ENCODE assay signal across 7 cellular contexts in the genomic region with DNA sequence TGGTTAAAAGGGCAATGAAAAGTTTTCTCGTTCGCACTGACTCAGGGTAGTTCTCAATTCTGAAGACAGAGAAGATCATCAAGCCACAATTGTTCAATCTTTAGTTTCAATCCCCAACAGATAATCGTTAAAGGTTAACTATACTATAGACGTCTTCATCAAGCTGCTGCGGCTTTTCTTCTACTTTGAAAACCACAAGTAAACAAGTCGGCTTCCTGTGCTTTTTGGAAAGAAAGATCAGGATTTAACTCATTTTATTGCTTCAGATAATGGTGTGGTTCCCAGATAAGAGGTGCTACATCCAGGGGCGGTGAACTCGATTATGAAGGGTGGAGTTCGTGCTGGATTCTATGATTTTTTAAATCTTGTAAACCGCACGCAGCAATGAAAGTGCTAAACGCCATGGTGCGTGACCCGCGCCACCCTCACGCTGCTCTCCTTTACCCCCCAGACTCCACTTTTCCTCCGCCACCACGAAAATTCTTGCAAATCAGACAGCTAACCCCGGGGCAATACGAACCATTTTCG.
DNase-seq lines count a peak whose midpoint lies in the region; ATAC-seq and TF ChIP-seq lines count a peak whose summit lies in the region.

No MANE protein-coding gene starts in this region.

- H3K27me3 ChIP-seq in HL-60 (ENCODE audit: insufficient read depth, poor library complexity, severe bottlenecking) (no peaks in the 10 kb centered on the region), WERI-Rb-1 (ENCODE audit: insufficient read depth, low read depth, severe bottlenecking) (no peaks in the 10 kb centered on the region)

- peaks cover 15% of the 10 kb centered on the region for H3K36me3 ChIP-seq in WERI-Rb-1

- H3K9me3 Mint-ChIP-seq in stimulated activated memory B cell treated with anti-CD40 and anti-IgM and Interleukin-4, amounts not matched to agents 10 μg/mL and 1 μg/mL and 100 μg/mL, for 72 hours, result no peaks in the 10 kb centered on the region

- H3K4me3 Mint-ChIP-seq in stimulated activated memory B cell treated with anti-CD40 and anti-IgM and Interleukin-4, amounts not matched to agents 10 μg/mL and 1 μg/mL and 100 μg/mL, for 72 hours, result peak overlapping the region; percentile 65

- TF ChIP-seq CTCF in GM10248 (IDR thresholded peaks at IDR 0.05; ENCODE audit: control extremely low read depth, extremely low read depth, low read depth, missing control alignments), result no peak
- no peak for TF ChIP-seq CTCF in HL-60 (IDR thresholded peaks at IDR 0.05; ENCODE audit: insufficient read depth, low read length)
- no peak for TF ChIP-seq CTCF in WERI-Rb-1 (IDR thresholded peaks at IDR 0.05; ENCODE audit: low read depth, low read length)

- peaks cover 62% of the 10 kb centered on the region for H3K27me3 Mint-ChIP-seq in stimulated activated memory B cell treated with anti-CD40 and anti-IgM and Interleukin-4, amounts not matched to agents 10 μg/mL and 1 μg/mL and 100 μg/mL, for 72 hours

- no peaks in the 10 kb centered on the region for H3K36me3 Mint-ChIP-seq in stimulated activated memory B cell treated with anti-CD40 and anti-IgM and Interleukin-4, amounts not matched to agents 10 μg/mL and 1 μg/mL and 100 μg/mL, for 72 hours

- peak overlapping the region; percentile 100 for H3K27ac ChIP-seq in HL-60 (replicated peaks)
- peak overlapping the region; percentile 100 for H3K27ac ChIP-seq in WERI-Rb-1

- H3K9me3 ChIP-seq in WERI-Rb-1 (ENCODE audit: severe bottlenecking), result no peaks in the 10 kb centered on the region

- CTCF ChIA-PET in GM10248 (lab: Yijun Ruan, JAX), result interaction anchor here (1.4 to 1.5 kb wide), 2 partner anchors 45 to 327 kb away, joined by 3 to 4 read pairs; no protein-coding TSS in a partner anchor

- POLR2A ChIA-PET in GM10248 (lab: Yijun Ruan, JAX), result no interaction called here

- peaks cover 12% of the 10 kb centered on the region for H3K4me1 Mint-ChIP-seq in stimulated activated memory B cell treated with anti-CD40 and anti-IgM and Interleukin-4, amounts not matched to agents 10 μg/mL and 1 μg/mL and 100 μg/mL, for 72 hours

- peak overlapping the region; percentile 61 for H3K27ac Mint-ChIP-seq in stimulated activated memory B cell treated with anti-CD40 and anti-IgM and Interleukin-4, amounts not matched to agents 10 μg/mL and 1 μg/mL and 100 μg/mL, for 72 hours

- DNase-seq in GM10248 (ENCODE audit: extremely low spot score), result peak; percentile 24
- DNase-seq in HL-60 (ENCODE audit: low read depth in 1 of 2, low spot score in 1 of 2), result peak in 1 of 2 experiments; percentile 83
- no peak for DNase-seq in WERI-Rb-1
- DNase-seq in AG08396 (ENCODE audit: low spot score), result no peak

- H3K4me3 ChIP-seq in HL-60 (replicated peaks; ENCODE audit: insufficient read depth, low read length) (peak overlapping the region; percentile 83), WERI-Rb-1 (ENCODE audit: low read depth, low read length) (peak overlapping the region; percentile 98), iPS-11a (ENCODE audit: low read depth, low read length) (peak overlapping the region; percentile 88)

- peak; percentile 44 for ATAC-seq in GM21360 (IDR thresholded peaks at IDR 0.05; ENCODE audit: unreplicated experiment)
- ATAC-seq in stimulated activated memory B cell treated with anti-CD40 and anti-IgM and Interleukin-4, amounts not matched to agents 10 μg/mL and 1 μg/mL and 100 μg/mL, for 72 hours, result peak; percentile 60
